1 cellular context compared by ENCODE assay signal in genomic region chr1:159076753-159077656, GRCh38.
A peak's percentile ranks its signal among the peaks of the same experiment; 100 is the strongest.
TF ChIP-seq lines count a peak whose summit lies in the region.

Gene AIM2 (minus strand): TSS chr1:159076766. CDS start chr1:159073499, 3,267 bp downstream.

TF ChIP-seq in K562, 482 proteins besides CTCF, POLR2A, EP300 and RAD21 (continued from another document and continues in another):
- TF ChIP-seq RREB1 (CRISPR knock-in tag; IDR thresholded peaks at IDR 0.05): no peak
- peak; percentile 91 for TF ChIP-seq ZNF24 (IDR thresholded peaks at IDR 0.05)
- TF ChIP-seq ZNF395 (CRISPR knock-in tag; IDR thresholded peaks at IDR 0.05): peak; percentile 15; the same call in 1 of the 2 replicates
- no peak for TF ChIP-seq ATF1 (CRISPR knock-in tag; IDR thresholded peaks at IDR 0.05)
- peak; percentile 82 for TF ChIP-seq ATF1 (tag; IDR thresholded peaks at IDR 0.05)
- TF ChIP-seq LARP7 (IDR thresholded peaks at IDR 0.05): no peak
- no peak for TF ChIP-seq PURB (CRISPR knock-in tag; IDR thresholded peaks at IDR 0.05; ENCODE audit: low read depth)
- TF ChIP-seq FOXO4 (CRISPR knock-in tag; IDR thresholded peaks at IDR 0.05): no peak
- TF ChIP-seq CREB3L1 (IDR thresholded peaks at IDR 0.05; ENCODE audit: borderline replicate concordance, low read depth): peak; percentile 47; the same call in 1 of the 2 replicates
- no peak for TF ChIP-seq ID3 (CRISPR knock-in tag; IDR thresholded peaks at IDR 0.05)
- TF ChIP-seq ID3 (tag; IDR thresholded peaks at IDR 0.05): peak; percentile 59
- TF ChIP-seq VEZF1 (CRISPR knock-in tag; IDR thresholded peaks at IDR 0.05): peak; percentile 76
- peak; percentile 82 for TF ChIP-seq ARID1B (IDR thresholded peaks at IDR 0.05)
- TF ChIP-seq NFE2 (IDR thresholded peaks at IDR 0.05; ENCODE audit: low read depth): peak; percentile 72
- peak; percentile 56 for TF ChIP-seq NCOR1 (IDR thresholded peaks at IDR 0.05)
- peak; percentile 71 for TF ChIP-seq ZNF143 (CRISPR knock-in tag; IDR thresholded peaks at IDR 0.05)
- TF ChIP-seq PCBP2 (IDR thresholded peaks at IDR 0.05; ENCODE audit: low read depth, low read length, poor library complexity, severe bottlenecking): no peak
- peak; percentile 39 for TF ChIP-seq EP400 (IDR thresholded peaks at IDR 0.05)
- TF ChIP-seq ATF3 (IDR thresholded peaks at IDR 0.05): peak; percentile 92
- TF ChIP-seq ATF3 (CRISPR knock-in tag; conservative IDR thresholded peaks at IDR 0.05): peak; percentile 82; the same call in 1 of the 2 replicates
- no peak for TF ChIP-seq ZBTB1 (CRISPR knock-in tag; IDR thresholded peaks at IDR 0.05; ENCODE audit: borderline replicate concordance, low read depth)
- peak in 1 of 2 experiments; percentile 44 for TF ChIP-seq NCOA2 (IDR thresholded peaks at IDR 0.05; ENCODE audit: partially characterized antibody in 2 of 2)
- peak in 1 of 2 experiments; percentile 11; a peak in 1 of 4 replicates for TF ChIP-seq NRF1 (conservative IDR thresholded peaks at IDR 0.05 in 1 of 2, IDR thresholded peaks at IDR 0.05 in 1 of 2)
- peak; percentile 99 for TF ChIP-seq FOSL1 (tag; conservative IDR thresholded peaks at IDR 0.05)
- TF ChIP-seq ELF1 (tag; IDR thresholded peaks at IDR 0.05): peak; percentile 48; the same call in 1 of the 2 replicates
- TF ChIP-seq HES1 (IDR thresholded peaks at IDR 0.05; ENCODE audit: low read depth): no peak
- TF ChIP-seq TEAD1 (CRISPR knock-in tag; IDR thresholded peaks at IDR 0.05): peak in 1 of 2 experiments; percentile 43; a peak in 2 of 4 replicates
- no peak for TF ChIP-seq CHCHD3 (CRISPR knock-in tag; IDR thresholded peaks at IDR 0.05)
- TF ChIP-seq SIX5 (IDR thresholded peaks at IDR 0.05; ENCODE audit: borderline replicate concordance in 1 of 2, insufficient read depth in 1 of 2, low read depth in 1 of 2, low read length in 2 of 2): peak; percentile 38 to 63; a peak in 3 of 4 replicates
- peak; percentile 75; the same call in 1 of the 2 replicates for TF ChIP-seq DDX20 (tag; IDR thresholded peaks at IDR 0.05; ENCODE audit: low read depth)
- peak; percentile 4; the same call in 1 of the 2 replicates for TF ChIP-seq ZNF354B (CRISPR knock-in tag; IDR thresholded peaks at IDR 0.05)
- TF ChIP-seq FOXP4 (CRISPR knock-in tag; IDR thresholded peaks at IDR 0.05; ENCODE audit: borderline replicate concordance): no peak
- peak; percentile 73; the same call in 1 of the 2 replicates for TF ChIP-seq NCOA6 (IDR thresholded peaks at IDR 0.05)
- no peak for TF ChIP-seq ZNF280A (IDR thresholded peaks at IDR 0.05; ENCODE audit: low read depth, partially characterized antibody)
- TF ChIP-seq MECOM (CRISPR knock-in tag; IDR thresholded peaks at IDR 0.05): 0 out of 2 replicates have a peak, but pooled peaks have one; percentile 4
- peak; percentile 49; the same call in 1 of the 2 replicates for TF ChIP-seq HDAC8 (tag; IDR thresholded peaks at IDR 0.05)
- no peak for TF ChIP-seq RHOXF2B (CRISPR knock-in tag; conservative IDR thresholded peaks at IDR 0.05)
- peak; percentile 56 for TF ChIP-seq MEIS2 (IDR thresholded peaks at IDR 0.05; ENCODE audit: partially characterized antibody)
- peak; percentile 72 for TF ChIP-seq ATF7 (IDR thresholded peaks at IDR 0.05)
- no peak for TF ChIP-seq ZBTB34 (CRISPR knock-in tag; IDR thresholded peaks at IDR 0.05)
